9 cellular contexts compared by ENCODE assay signal in the genomic region with DNA sequence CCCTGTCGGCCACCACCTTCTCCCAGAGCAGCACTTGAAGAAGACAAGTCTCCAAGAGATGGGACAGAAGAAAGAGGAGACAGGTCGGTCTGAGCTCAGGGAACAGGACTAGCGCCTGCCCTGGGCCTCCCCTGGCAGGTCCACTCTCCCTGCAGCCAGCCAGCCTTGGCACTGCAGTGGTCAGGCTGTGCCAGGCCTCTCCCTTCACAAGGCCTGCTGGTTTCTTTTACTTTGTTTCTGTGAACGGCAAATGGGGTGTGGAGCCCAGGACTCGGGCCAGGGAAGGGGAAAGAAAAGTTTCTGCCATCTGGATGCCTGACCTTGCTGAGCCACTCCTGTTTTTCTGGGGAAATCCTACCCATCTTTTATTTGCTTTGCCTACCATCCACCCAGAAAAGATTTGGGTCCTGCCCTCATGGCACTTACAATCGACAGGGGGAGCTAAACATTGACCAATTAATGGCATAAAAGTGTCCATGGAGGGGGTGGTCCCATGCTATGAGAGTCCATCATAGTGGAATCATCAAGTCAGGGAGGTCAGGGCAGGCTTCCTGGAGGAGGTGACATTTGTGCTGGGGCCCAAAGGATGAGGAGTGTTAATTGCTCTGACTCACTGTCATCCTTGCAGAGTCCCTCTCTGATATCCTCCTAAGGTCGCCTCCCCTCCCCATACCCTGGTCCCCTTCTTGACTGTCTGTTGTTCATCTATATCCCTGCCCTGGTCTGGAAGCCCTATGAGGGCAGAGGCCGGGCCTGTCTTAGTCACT.
DNase-seq lines count a peak whose midpoint lies in the region; ATAC-seq, FAIRE-seq and TF ChIP-seq lines count a peak whose summit lies in the region.
"Had no signal": no experiment of that assay in that cellular context is flagged by ENCODE, and none has a peak within 500 bp of the region (broad histone marks: within the 10 kb centered on the region; RNA-seq: fewer than 3 reads in every experiment).

No MANE protein-coding gene starts in this region.

- no peaks in the 10 kb centered on the region for H3K36me3 ChIP-seq in suprapubic skin

- H3K27me3 ChIP-seq in suprapubic skin: peaks cover 2% of the 10 kb centered on the region

- no peak overlapping the region for H3K27ac Mint-ChIP-seq in activated CD4-positive, alpha-beta T cell treated with anti-CD3 and anti-CD28 coated beads, Interleukin-2, amount 10 ng/mL, durations not matched to agents 7 days and 5 days
- peak overlapping the region; percentile 88 to 99 (median 96) for H3K27ac Mint-ChIP-seq in brain

- no peak for DNase-seq in activated CD4-positive, alpha-beta T cell treated with anti-CD3 and anti-CD28 coated beads, Interleukin-2, amount 10 ng/mL, durations not matched to agents 7 days and 5 days
- no peak for DNase-seq in activated CD4-positive, alpha-beta T cell treated with anti-CD3 and anti-CD28 coated beads for 4 hours
- DNase-seq in left lobe of liver (ENCODE audit: low spot score): no peak
- no peak for DNase-seq in suprapubic skin (ENCODE audit: low spot score in 2 of 2)
- DNase-seq in NCI-H2227 treated with DMSO at 0.1 percent for 48 hours (lab: John Stamatoyannopoulos, UW): no peak
- no peak for DNase-seq in GM12891 (ENCODE audit: insufficient read length, low spot score)
- DNase-seq: NCI-H1436 treated with DMSO at 0.1 percent for 48 hours had no signal

- TF ChIP-seq EP300 in suprapubic skin (IDR thresholded peaks at IDR 0.05): no peak

- no peaks in the 10 kb centered on the region for H3K36me3 Mint-ChIP-seq in activated CD4-positive, alpha-beta T cell treated with anti-CD3 and anti-CD28 coated beads, Interleukin-2, amount 10 ng/mL, durations not matched to agents 7 days and 5 days (ENCODE audit: low read depth)
- H3K36me3 Mint-ChIP-seq in brain: no peaks in the 10 kb centered on the region

- H3K4me1 Mint-ChIP-seq in activated CD4-positive, alpha-beta T cell treated with anti-CD3 and anti-CD28 coated beads, Interleukin-2, amount 10 ng/mL, durations not matched to agents 7 days and 5 days: peaks cover 15% of the 10 kb centered on the region
- peaks cover 84% of the 10 kb centered on the region for H3K4me1 Mint-ChIP-seq in brain

- H3K4me3 ChIP-seq in suprapubic skin: peak overlapping the region; percentile 71

- 43% methylated on average over 8 of the region's 8 CpGs for WGBS in suprapubic skin

- peak; percentile 58 for ATAC-seq in left lobe of liver
- no peak for ATAC-seq in HG03457 (IDR thresholded peaks at IDR 0.05; ENCODE audit: unreplicated experiment)

- peaks cover 67% of the 10 kb centered on the region for H3K4me1 ChIP-seq in suprapubic skin

- no peaks in the 10 kb centered on the region for H3K9me3 ChIP-seq in suprapubic skin

- no peak for FAIRE-seq in GM12891 (lab: Jason Lieb, UNC)

- TF ChIP-seq POLR2A in suprapubic skin (IDR thresholded peaks at IDR 0.05): no peak
- TF ChIP-seq POLR2A in GM12891 (IDR thresholded peaks at IDR 0.05; ENCODE audit: low read depth, low read length): no peak

- POLR2A ChIA-PET in activated CD4-positive, alpha-beta T cell treated with anti-CD3 and anti-CD28 coated beads, Interleukin-2, amount 10 ng/mL, durations not matched to agents 7 days and 5 days (lab: Charles Lee): interaction anchor here (0.6 kb wide), 1 partner anchor 734 kb away, joined by 3 read pairs; no protein-coding TSS in a partner anchor

- peak overlapping the region; percentile 5 for H3K27ac ChIP-seq in suprapubic skin

- CTCF ChIA-PET in activated CD4-positive, alpha-beta T cell treated with anti-CD3 and anti-CD28 coated beads, Interleukin-2, amount 10 ng/mL, durations not matched to agents 7 days and 5 days (lab: Charles Lee): interaction anchor here (0.6 to 1.2 kb wide), 2 partner anchors 15 to 19 kb away, joined by 3 read pairs; no protein-coding TSS in a partner anchor

- peaks cover 56% of the 10 kb centered on the region for H3K27me3 Mint-ChIP-seq in activated CD4-positive, alpha-beta T cell treated with anti-CD3 and anti-CD28 coated beads, Interleukin-2, amount 10 ng/mL, durations not matched to agents 7 days and 5 days
- peaks cover 24% of the 10 kb centered on the region for H3K27me3 Mint-ChIP-seq in brain

- H3K4me3 Mint-ChIP-seq in activated CD4-positive, alpha-beta T cell treated with anti-CD3 and anti-CD28 coated beads, Interleukin-2, amount 10 ng/mL, durations not matched to agents 7 days and 5 days: peak overlapping the region; percentile 73
- peak overlapping the region; percentile 85 to 97 (median 89) for H3K4me3 Mint-ChIP-seq in brain

- H3K9me3 Mint-ChIP-seq in activated CD4-positive, alpha-beta T cell treated with anti-CD3 and anti-CD28 coated beads, Interleukin-2, amount 10 ng/mL, durations not matched to agents 7 days and 5 days: no peaks in the 10 kb centered on the region
- H3K9me3 Mint-ChIP-seq in brain: peaks cover 0 to 12% (median 0%) of the 10 kb centered on the region in 5 experiments

- no peak for TF ChIP-seq CTCF in brain (conservative IDR thresholded peaks at IDR 0.05)
- TF ChIP-seq CTCF in suprapubic skin (IDR thresholded peaks at IDR 0.05): no peak

TF ChIP-seq in GM12891, 5 proteins besides CTCF, POLR2A, EP300 and RAD21:
- TF ChIP-seq SPI1 (IDR thresholded peaks at IDR 0.05; ENCODE audit: low read depth, low read length): no peak
- no peak for TF ChIP-seq POLR2AphosphoS5 (IDR thresholded peaks at IDR 0.05; ENCODE audit: low read depth, low read length)
- no peak for TF ChIP-seq POU2F2 (IDR thresholded peaks at IDR 0.05; ENCODE audit: low read depth, low read length)
- TF ChIP-seq TAF1 (IDR thresholded peaks at IDR 0.05; ENCODE audit: low read depth, low read length): no peak
- no peak for TF ChIP-seq PAX5 (IDR thresholded peaks at IDR 0.05; ENCODE audit: insufficient read depth, low read length, severe bottlenecking)
TF ChIP-seq in GM12891: peak in this region for 0.
